ENCODE assay signal across 18 cellular contexts in genomic region chr18:13309031-13309430, GRCh38.
"Had no signal": no experiment of that assay in that cellular context is flagged by ENCODE, and none has a peak within 500 bp of the region (broad histone marks: within the 10 kb centered on the region; RNA-seq: fewer than 3 reads in every experiment).

No MANE protein-coding gene starts in this region.

- ATAC-seq: activated CD8-positive, alpha-beta memory T cell treated with anti-CD3 and anti-CD28 coated beads, Interleukin-2, amount 10 ng/mL, durations not matched to agents 7 days and 5 days; psoas muscle; right cardiac atrium had no signal

- H3K4me3 ChIP-seq: ascending aorta, lung, psoas muscle, suprapubic skin had no signal

- H3K27ac ChIP-seq: ascending aorta, psoas muscle, suprapubic skin, WERI-Rb-1 had no signal

- H3K4me3 Mint-ChIP-seq: activated CD4-positive, alpha-beta T cell treated with anti-CD3 and anti-CD28 coated beads for 36 hours; activated CD8-positive, alpha-beta memory T cell treated with anti-CD3 and anti-CD28 coated beads, Interleukin-2, amount 10 ng/mL, durations not matched to agents 7 days and 5 days; activated T-cell treated with anti-CD3 and anti-CD28 coated beads, Interleukin-2, amount 50 U/mL, for 4 hours had no signal

- H3K4me1 ChIP-seq: ascending aorta, psoas muscle, suprapubic skin had no signal

- H3K36me3 ChIP-seq: WERI-Rb-1 had no signal

- H3K27ac Mint-ChIP-seq: activated CD8-positive, alpha-beta memory T cell treated with anti-CD3 and anti-CD28 coated beads, Interleukin-2, amount 10 ng/mL, durations not matched to agents 7 days and 5 days had no signal

- DNase-seq: activated CD4-positive, alpha-beta T cell treated with anti-CD3 and anti-CD28 coated beads, Interleukin-2, amount 50 U/mL, for 48 hours; activated gamma-delta T cell treated with Interleukin-2 at 50 U/mL for 16 hours; activated T-cell treated with anti-CD3 and anti-CD28 coated beads, Interleukin-2, amount 50 U/mL, for 4 hours; cortex of kidney; foreskin melanocyte; glutamatergic neuron; hippocampal formation; psoas muscle; right cardiac atrium; SW 1271; trophoblast cell; WERI-Rb-1 had no signal

- H3K9me3 ChIP-seq: psoas muscle, suprapubic skin had no signal

- H3K27me3 Mint-ChIP-seq: activated CD4-positive, alpha-beta T cell treated with anti-CD3 and anti-CD28 coated beads for 36 hours; stimulated activated naive CD8-positive, alpha-beta T cell treated with anti-CD3 and anti-CD28 coated beads, Interleukin-15, Interleukin-2, amounts not matched to agents 100 ng/mL and 50 ng/mL, for 24 hours had no signal

- H3K27me3 ChIP-seq: ascending aorta, suprapubic skin had no signal
